9 cellular contexts compared by ENCODE assay signal in the genomic region with DNA sequence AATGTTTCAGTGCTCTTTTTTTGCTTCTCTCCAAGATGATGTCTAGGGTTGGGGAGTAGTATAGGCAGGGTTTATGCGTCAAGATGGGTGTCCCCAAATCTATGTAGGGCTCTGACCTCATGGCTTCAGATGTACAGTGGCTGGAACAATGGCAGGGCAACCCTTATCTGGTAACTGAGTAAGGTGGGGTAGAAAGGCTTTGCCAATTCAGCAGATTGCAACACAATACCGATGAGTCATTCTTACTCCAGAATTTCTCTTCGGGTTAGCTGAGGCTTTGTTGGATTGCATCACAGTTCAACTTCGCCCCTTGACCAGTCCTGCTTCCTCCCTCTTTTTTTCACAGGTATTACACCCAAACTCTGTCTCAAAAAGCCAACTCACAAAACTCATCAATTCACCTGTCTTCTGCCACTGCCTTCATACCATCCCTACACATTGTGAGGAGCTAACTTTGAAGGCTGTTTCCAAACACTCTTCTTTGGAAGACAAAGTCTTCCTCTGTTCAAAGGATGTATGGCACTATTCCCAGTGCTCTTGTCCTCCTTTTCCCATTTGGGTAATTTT.
DNase-seq lines count a peak whose midpoint lies in the region; ATAC-seq, FAIRE-seq and TF ChIP-seq lines count a peak whose summit lies in the region.
"Had no signal": no experiment of that assay in that cellular context is flagged by ENCODE, and none has a peak within 500 bp of the region (broad histone marks: within the 10 kb centered on the region; RNA-seq: fewer than 3 reads in every experiment).

No MANE protein-coding gene starts in this region.

- H3K4me1 ChIP-seq in A549 = peaks cover 10% of the 10 kb centered on the region; the same call in 2 of the 3 replicates
- no peaks in the 10 kb centered on the region for H3K4me1 ChIP-seq in astrocyte (ENCODE audit: insufficient read depth, low read length)
- H3K4me1 ChIP-seq in keratinocyte (ENCODE audit: control insufficient read depth, extremely low read depth, insufficient read depth, low read length) = peaks cover 27% of the 10 kb centered on the region
- peaks cover 30% of the 10 kb centered on the region for H3K4me1 ChIP-seq in A673 (ENCODE audit: insufficient read depth, low read length, poor library complexity, severe bottlenecking)

- H3K9me1 ChIP-seq in keratinocyte (ENCODE audit: control insufficient read depth, extremely low read depth, insufficient read depth, low read length) = no peaks in the 10 kb centered on the region

- ATAC-seq in A549 (peak; percentile 91 to 95), GM18870 (IDR thresholded peaks at IDR 0.05; ENCODE audit: unreplicated experiment) (no peak), HG03095 (IDR thresholded peaks at IDR 0.05; ENCODE audit: unreplicated experiment) (no peak)

- H3K27ac ChIP-seq in A549 (peak overlapping the region; percentile 48 to 73; a peak in 5 of 6 replicates), astrocyte (ENCODE audit: low read depth, low read length) (no peak overlapping the region), keratinocyte (ENCODE audit: control insufficient read depth, insufficient read depth, low read length) (peak overlapping the region; percentile 2), A673 (ENCODE audit: low read depth, low read length, poor library complexity, severe bottlenecking) (no peak overlapping the region)

- intact Hi-C loops in A673 (cut with micrococcal nuclease; ENCODE audit: unreplicated experiment) = no loop called here

- H3K36me3 ChIP-seq in astrocyte (ENCODE audit: insufficient read depth, low read length) (no peaks in the 10 kb centered on the region), keratinocyte (ENCODE audit: control insufficient read depth in 2 of 2, extremely low read depth in 1 of 2, insufficient read depth in 2 of 2, low read length in 2 of 2) (no peaks in the 10 kb centered on the region), A673 (ENCODE audit: insufficient read depth, low read length, poor library complexity, severe bottlenecking) (no peaks in the 10 kb centered on the region)

- H3K9ac ChIP-seq in astrocyte (ENCODE audit: low read length) = no peak overlapping the region
- H3K9ac ChIP-seq in keratinocyte (ENCODE audit: control insufficient read depth, extremely low read depth, insufficient read depth, low read length) = no peak overlapping the region

- no peak for TF ChIP-seq RAD21 in A549 (conservative IDR thresholded peaks at IDR 0.05 in 1 of 2, IDR thresholded peaks at IDR 0.05 in 1 of 2)

- TF ChIP-seq POLR2A in A549 (IDR thresholded peaks at IDR 0.05; ENCODE audit: low read length) = no peak

- BruUV-seq in A673 (replicated peaks; lab: Mats Ljungman, UMichigan) = no TSS peak

- TF ChIP-seq CTCF in A549 (IDR thresholded peaks at IDR 0.05) = no peak
- no peak for TF ChIP-seq CTCF in astrocyte (IDR thresholded peaks at IDR 0.05; ENCODE audit: insufficient read depth, low read depth, low read length)
- TF ChIP-seq CTCF in keratinocyte (optimal IDR thresholded peaks at IDR 0.05 in 1 of 3, IDR thresholded peaks at IDR 0.05 in 1 of 3, conservative IDR thresholded peaks at IDR 0.05 in 1 of 3; ENCODE audit: extremely low read depth in 1 of 3, insufficient read depth in 2 of 3, low read length in 3 of 3) = no peak
- no peak for TF ChIP-seq CTCF in A673 (conservative IDR thresholded peaks at IDR 0.05; ENCODE audit: low read depth, low read length)

- no peaks in the 10 kb centered on the region for H3K9me3 ChIP-seq in A549
- H3K9me3 ChIP-seq in astrocyte (ENCODE audit: insufficient read depth, low read depth, low read length) = no peaks in the 10 kb centered on the region
- H3K9me3 ChIP-seq in keratinocyte (ENCODE audit: control insufficient read depth, low read depth, low read length) = no peaks in the 10 kb centered on the region
- H3K9me3 ChIP-seq in A673 (ENCODE audit: low read depth, low read length, poor library complexity, severe bottlenecking) = no peaks in the 10 kb centered on the region

- no peak overlapping the region for H2AFZ ChIP-seq in astrocyte (ENCODE audit: low read depth, low read length)
- no peak overlapping the region for H2AFZ ChIP-seq in keratinocyte (ENCODE audit: control insufficient read depth, low read length)

- 20% methylated on average over 4 of the region's 4 CpGs for WGBS in A549 (ENCODE audit: missing lambda C conversion rate)

- H3K36me3 Mint-ChIP-seq in astrocyte (ENCODE audit: low read depth, unreplicated experiment) = no peaks in the 10 kb centered on the region
- H3K36me3 Mint-ChIP-seq: CD4-positive, CD25-positive, alpha-beta regulatory T cell had no signal

- H3K9me3 Mint-ChIP-seq in astrocyte (ENCODE audit: unreplicated experiment) = no peaks in the 10 kb centered on the region
- H3K9me3 Mint-ChIP-seq: CD4-positive, CD25-positive, alpha-beta regulatory T cell had no signal

- POLR2A ChIA-PET in A549 (lab: Yijun Ruan, JAX) = no interaction called here
- POLR2A ChIA-PET in A673 (lab: Charles Lee; ENCODE audit: low non-redundant PET) = no interaction called here

- dilution Hi-C loops in keratinocyte (cut with MboI; ENCODE audit: extremely low pct_ligation_motif_present, low sequenced_read_pairs) = no loop called here

- H4K20me1 ChIP-seq in astrocyte (ENCODE audit: insufficient read depth, low read length) = no peaks in the 10 kb centered on the region
- H4K20me1 ChIP-seq in keratinocyte (ENCODE audit: control insufficient read depth, extremely low read depth, insufficient read depth, low read length) = no peaks in the 10 kb centered on the region

- H3K4me2 ChIP-seq in A549 (peak overlapping the region; percentile 38), astrocyte (ENCODE audit: low read length) (no peak overlapping the region), keratinocyte (ENCODE audit: control insufficient read depth, extremely low read depth, insufficient read depth, low read depth, low read length) (peak overlapping the region; percentile 24)

- FAIRE-seq in A549 (lab: Jason Lieb, UNC) (no peak), astrocyte (lab: Jason Lieb, UNC) (peak; percentile 23), keratinocyte (lab: Jason Lieb, UNC) (peak; percentile 96)

- DNase-seq in A549 (ENCODE audit: low read depth in 1 of 2, low spot score in 1 of 2) = peak; percentile 28 to 81
- peak; percentile 86 for DNase-seq in HT1080 (ENCODE audit: low read depth)
- DNase-seq in astrocyte (ENCODE audit: low read depth) = peak; percentile 75
- DNase-seq in keratinocyte (ENCODE audit: low read depth, low spot score) = no peak
- DNase-seq in A673 (ENCODE audit: low spot score) = no peak
- no peak for DNase-seq in GM19240 (ENCODE audit: insufficient read length, low spot score)
- DNase-seq: CD4-positive, CD25-positive, alpha-beta regulatory T cell had no signal

- H3K79me2 ChIP-seq in astrocyte (ENCODE audit: insufficient read depth, low read length) = no peaks in the 10 kb centered on the region
- no peaks in the 10 kb centered on the region for H3K79me2 ChIP-seq in keratinocyte (ENCODE audit: control insufficient read depth, insufficient read depth, low read length)

- H3K4me3 ChIP-seq in A549 = no peak overlapping the region
- no peak overlapping the region for H3K4me3 ChIP-seq in astrocyte (ENCODE audit: insufficient read depth, low read depth, low read length)
- no peak overlapping the region for H3K4me3 ChIP-seq in keratinocyte (ENCODE audit: control insufficient read depth in 2 of 3, extremely low read depth in 1 of 3, insufficient read depth in 2 of 3, low read depth in 1 of 3, low read length in 3 of 3)
- no peak overlapping the region for H3K4me3 ChIP-seq in A673 (ENCODE audit: low read depth, low read length, poor library complexity, severe bottlenecking)

- H3K4me1 Mint-ChIP-seq in astrocyte (ENCODE audit: low read depth, unreplicated experiment) = peaks cover 3% of the 10 kb centered on the region
- H3K4me1 Mint-ChIP-seq: CD4-positive, CD25-positive, alpha-beta regulatory T cell had no signal

- no peaks in the 10 kb centered on the region for H3K27me3 Mint-ChIP-seq in astrocyte (ENCODE audit: low read depth, unreplicated experiment)

- peak overlapping the region; percentile 44 for H3K27ac Mint-ChIP-seq in astrocyte (ENCODE audit: unreplicated experiment)
- H3K27ac Mint-ChIP-seq: CD4-positive, CD25-positive, alpha-beta regulatory T cell had no signal

- CTCF ChIA-PET in A549 (lab: Yijun Ruan, JAX) (no interaction called here), A673 (lab: Charles Lee) (no interaction called here)

- H3K4me3 Mint-ChIP-seq in astrocyte (ENCODE audit: unreplicated experiment) = no peak overlapping the region
- H3K4me3 Mint-ChIP-seq: CD4-positive, CD25-positive, alpha-beta regulatory T cell had no signal

- TF ChIP-seq EP300 in A549 (IDR thresholded peaks at IDR 0.05) = no peak

- no peaks in the 10 kb centered on the region for H3K27me3 ChIP-seq in astrocyte (ENCODE audit: insufficient read depth, low read length)
- no peaks in the 10 kb centered on the region for H3K27me3 ChIP-seq in keratinocyte (ENCODE audit: control insufficient read depth, extremely low read depth, insufficient read depth, low read length)
- no peaks in the 10 kb centered on the region for H3K27me3 ChIP-seq in A673 (replicated peaks; ENCODE audit: insufficient read depth, low read depth, low read length, poor library complexity)

TF ChIP-seq in A549, 52 proteins besides CTCF, POLR2A, EP300 and RAD21 (continues in another document):
- TF ChIP-seq, protein P1, sequence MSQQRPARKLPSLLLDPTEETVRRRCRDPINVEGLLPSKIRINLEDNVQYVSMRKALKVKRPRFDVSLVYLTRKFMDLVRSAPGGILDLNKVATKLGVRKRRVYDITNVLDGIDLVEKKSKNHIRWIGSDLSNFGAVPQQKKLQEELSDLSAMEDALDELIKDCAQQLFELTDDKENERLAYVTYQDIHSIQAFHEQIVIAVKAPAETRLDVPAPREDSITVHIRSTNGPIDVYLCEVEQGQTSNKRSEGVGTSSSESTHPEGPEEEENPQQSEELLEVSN (IDR thresholded peaks at IDR 0.05; ENCODE audit: borderline replicate concordance, low read depth) = no peak
- TF ChIP-seq FOXS1 (CRISPR knock-in tag; IDR thresholded peaks at IDR 0.05) (no peak), MAFK (IDR thresholded peaks at IDR 0.05; ENCODE audit: partially characterized antibody) (peak; percentile 73), NFE2L2 (conservative IDR thresholded peaks at IDR 0.05; ENCODE audit: low read length) (peak; percentile 71; the same call in 1 of the 2 replicates), CEBPB (IDR thresholded peaks at IDR 0.05) (peak; percentile 99), MYC (IDR thresholded peaks at IDR 0.05; ENCODE audit: borderline replicate concordance, low read length) (no peak), JUNB (IDR thresholded peaks at IDR 0.05) (peak; percentile 57; the same call in 1 of the 2 replicates)
- TF ChIP-seq, protein P2, sequence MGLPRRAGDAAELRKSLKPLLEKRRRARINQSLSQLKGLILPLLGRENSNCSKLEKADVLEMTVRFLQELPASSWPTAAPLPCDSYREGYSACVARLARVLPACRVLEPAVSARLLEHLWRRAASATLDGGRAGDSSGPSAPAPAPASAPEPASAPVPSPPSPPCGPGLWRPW (IDR thresholded peaks at IDR 0.05) = peak; percentile 96
- TF ChIP-seq, protein P3, sequence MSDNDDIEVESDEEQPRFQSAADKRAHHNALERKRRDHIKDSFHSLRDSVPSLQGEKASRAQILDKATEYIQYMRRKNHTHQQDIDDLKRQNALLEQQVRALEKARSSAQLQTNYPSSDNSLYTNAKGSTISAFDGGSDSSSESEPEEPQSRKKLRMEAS (IDR thresholded peaks at IDR 0.05) = peak; percentile 33; the same call in 1 of the 2 replicates

Comparison
In these comparisons a context has a peak if more than half of its experiments do, and no peak if none do; other contexts are left out.
1. ATAC-seq: peak in A549 (2 of 2); none in GM18870 (single experiment) and HG03095 (single experiment).
2. DNase-seq: peak in A549 (2 of 2), HT1080 (single experiment) and astrocyte (single experiment); none in keratinocyte (single experiment), A673 (single experiment) and GM19240 (single experiment).
3. H3K27ac ChIP-seq: peak in A549 (2 of 2) and keratinocyte (single experiment); none in astrocyte (single experiment) and A673 (single experiment).